ENCODE assay signal across 1 cellular context in genomic region chr15:90046846-90047481, GRCh38.
TF ChIP-seq lines count a peak whose summit lies in the region.

No MANE protein-coding gene starts in this region.

TF ChIP-seq in SK-N-SH, 30 proteins besides CTCF, POLR2A, EP300 and RAD21 (continued from another document):
- no peak for TF ChIP-seq TAF1 (IDR thresholded peaks at IDR 0.05; ENCODE audit: borderline replicate concordance, low read depth, low read length)
- no peak for TF ChIP-seq YY1 (IDR thresholded peaks at IDR 0.05; ENCODE audit: low read depth)
- no peak for TF ChIP-seq TEAD4 (IDR thresholded peaks at IDR 0.05; ENCODE audit: borderline replicate concordance, insufficient read depth)
- no peak for TF ChIP-seq RCOR1 (IDR thresholded peaks at IDR 0.05; ENCODE audit: low read length)
- TF ChIP-seq PBX3 (IDR thresholded peaks at IDR 0.05) = no peak
- TF ChIP-seq NFIC (IDR thresholded peaks at IDR 0.05; ENCODE audit: borderline replicate concordance) = no peak
- TF ChIP-seq ELF1 (IDR thresholded peaks at IDR 0.05) = no peak
- TF ChIP-seq FOXJ3 (CRISPR knock-in tag; IDR thresholded peaks at IDR 0.05) = no peak
- no peak for TF ChIP-seq MEF2A (IDR thresholded peaks at IDR 0.05; ENCODE audit: borderline replicate concordance, low read depth)
- TF ChIP-seq EZH2phosphoT487 (IDR thresholded peaks at IDR 0.05; ENCODE audit: borderline replicate concordance, low read depth) = no peak
- TF ChIP-seq RXRA (IDR thresholded peaks at IDR 0.05; ENCODE audit: borderline replicate concordance, low read depth) = no peak
